Comparison of ENCODE assay signal across 1 cellular context in genomic region chr13:77848050-77848449, GRCh38.
TF ChIP-seq lines count a peak whose summit lies in the region.

No MANE protein-coding gene starts in this region.

TF ChIP-seq in HEK293, 187 proteins besides CTCF, POLR2A, EP300 and RAD21 (continued from another document):
- peak; percentile 71; the same call in 1 of the 2 replicates for TF ChIP-seq ZNF518A (tag by site-specific recombination; conservative IDR thresholded peaks at IDR 0.05; ENCODE audit: low read depth)
- peak; percentile 53 for TF ChIP-seq ZNF555 (tag by site-specific recombination; conservative IDR thresholded peaks at IDR 0.05)
- TF ChIP-seq ZNF140 (tag by site-specific recombination; IDR thresholded peaks at IDR 0.05) = peak; percentile 27; the same call in 1 of the 2 replicates
- 0 out of 2 replicates have a peak, but pooled peaks have one; percentile 34 for TF ChIP-seq ZBTB8A (tag by site-specific recombination; IDR thresholded peaks at IDR 0.05)
- peak; percentile 10; the same call in 1 of the 2 replicates for TF ChIP-seq ZNF654 (tag by site-specific recombination; IDR thresholded peaks at IDR 0.05; ENCODE audit: low read depth)
- peak; percentile 66 for TF ChIP-seq ZNF426 (tag by site-specific recombination; IDR thresholded peaks at IDR 0.05)
- peak; percentile 10 for TF ChIP-seq ZNF510 (tag by site-specific recombination; IDR thresholded peaks at IDR 0.05; ENCODE audit: insufficient replicate concordance)
